8 cellular contexts compared by ENCODE assay signal in the genomic region with DNA sequence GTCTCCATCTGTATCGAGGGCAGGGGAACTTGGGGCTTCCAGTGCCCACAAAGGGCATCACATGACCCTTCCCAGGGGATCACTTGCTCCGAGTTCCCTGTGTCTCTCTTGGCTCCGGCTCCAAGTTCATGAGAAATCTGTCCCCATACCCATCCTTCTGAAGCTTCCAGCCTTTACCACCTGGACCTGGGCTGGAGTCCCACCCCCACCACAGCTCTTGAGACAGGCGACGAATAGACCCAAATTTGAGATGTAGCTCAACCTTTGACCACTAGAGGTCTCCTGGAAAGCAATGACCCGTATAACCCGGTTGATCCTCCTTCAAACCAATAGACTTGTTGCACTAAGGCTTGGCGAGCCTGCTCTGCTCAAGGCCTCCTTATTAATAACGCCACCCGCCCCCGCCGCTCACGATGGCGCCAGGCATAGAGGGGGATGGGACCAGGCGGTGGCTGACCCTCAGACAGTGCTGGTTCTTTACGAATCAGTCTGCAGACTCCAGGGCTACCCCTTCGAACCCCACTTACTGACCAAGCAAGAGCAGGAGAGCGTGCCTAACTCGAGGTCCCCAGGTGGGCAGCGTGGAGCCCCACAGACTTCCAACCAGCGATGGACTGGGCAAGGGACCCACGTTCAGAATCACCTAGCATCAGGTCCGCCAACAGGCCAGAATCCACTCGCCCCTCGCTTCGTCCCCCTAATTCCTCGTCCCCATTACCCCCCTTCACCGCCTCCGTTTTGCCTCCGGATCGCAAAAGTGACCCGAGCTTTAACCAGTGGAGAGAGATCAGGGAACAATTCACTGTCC. TPM values are rescaled to one million over a fixed set of nuclear protein-coding genes. Genes with fewer than 3 reads are reported as not detected.
DNase-seq lines count a peak whose midpoint lies in the region; ATAC-seq, FAIRE-seq and TF ChIP-seq lines count a peak whose summit lies in the region.

No MANE protein-coding gene starts in this region.

- ATAC-seq in GM18907 (IDR thresholded peaks at IDR 0.05; ENCODE audit: unreplicated experiment) (peak; percentile 74), HG03095 (IDR thresholded peaks at IDR 0.05; ENCODE audit: unreplicated experiment) (peak; percentile 54), foreskin keratinocyte (peak; percentile 61)

- H3K27me3 Mint-ChIP-seq in neural crest cell (ENCODE audit: low read depth), result peaks cover 31% of the 10 kb centered on the region

- no peaks in the 10 kb centered on the region for H3K9me3 ChIP-seq in BLaER1 treated with 17β-estradiol and CSF1 and Interleukin-3, amounts not matched to agents 10 nM and 100 nM (replicated peaks in 1 of 11)

- no peak overlapping the region for H3K27ac Mint-ChIP-seq in neural crest cell (ENCODE audit: unreplicated experiment)

- H3K9me3 Mint-ChIP-seq in neural crest cell, result no peaks in the 10 kb centered on the region

- H4K20me1 ChIP-seq in BLaER1 treated with 17β-estradiol and CSF1 and Interleukin-3, amounts not matched to agents 10 nM and 100 nM, result no peaks in the 10 kb centered on the region; a peak in 1 of 22 replicates

- H3K27me3 ChIP-seq in BLaER1 treated with 17β-estradiol and CSF1 and Interleukin-3, amounts not matched to agents 10 nM and 100 nM, result no peaks in the 10 kb centered on the region
- no peaks in the 10 kb centered on the region for H3K27me3 ChIP-seq in foreskin keratinocyte

- DNase-seq in NOMO-1 treated with DMSO at 0.1 percent for 48 hours (lab: John Stamatoyannopoulos, UW; ENCODE audit: unreplicated experiment) (peak; percentile 82), foreskin keratinocyte (peak; percentile 31 to 56), neural crest cell (ENCODE audit: low read depth, low spot score) (peak; percentile 59), urothelium cell line (ENCODE audit: low spot score) (peak; percentile 85)
- peak; percentile 12 for DNase-seq in activated T-helper 9 cell treated with anti-CD3 and anti-CD28 coated beads, Interleukin-2, amount 50 U/mL, for 16 hours (ENCODE audit: low read depth)

- H3K36me3 ChIP-seq in BLaER1 treated with 17β-estradiol and CSF1 and Interleukin-3, amounts not matched to agents 10 nM and 100 nM, result no peaks in the 10 kb centered on the region

- no peak for FAIRE-seq in urothelium cell line (lab: Jason Lieb, UNC)

- peak overlapping the region; percentile 93 for H3K4me3 Mint-ChIP-seq in neural crest cell

- TF ChIP-seq CTCF in foreskin keratinocyte (conservative IDR thresholded peaks at IDR 0.05) (peak; percentile 71), neural crest cell (conservative IDR thresholded peaks at IDR 0.05) (peak; percentile 74)

- H3K4me3 ChIP-seq in BLaER1 treated with 17β-estradiol and CSF1 and Interleukin-3, amounts not matched to agents 10 nM and 100 nM, result peak overlapping the region; percentile 45 to 93 (median 79)

- H3K4me2 ChIP-seq in BLaER1 treated with 17β-estradiol and CSF1 and Interleukin-3, amounts not matched to agents 10 nM and 100 nM, result peak overlapping the region; percentile 85 to 99 (median 92)

- H3K9ac ChIP-seq in BLaER1 treated with 17β-estradiol and CSF1 and Interleukin-3, amounts not matched to agents 10 nM and 100 nM, result peak overlapping the region; percentile 96 to 100 (median 99)

- no peaks in the 10 kb centered on the region for H3K36me3 Mint-ChIP-seq in neural crest cell (ENCODE audit: low read depth)

- H3K4me1 ChIP-seq in BLaER1 treated with 17β-estradiol and CSF1 and Interleukin-3, amounts not matched to agents 10 nM and 100 nM, result peaks cover 25 to 36% (median 33%) of the 10 kb centered on the region in 10 experiments
- H3K4me1 ChIP-seq in foreskin keratinocyte, result peaks cover 30% of the 10 kb centered on the region

- peaks cover 32% of the 10 kb centered on the region for H3K4me1 Mint-ChIP-seq in neural crest cell

- H3K27ac ChIP-seq in BLaER1 treated with 17β-estradiol and CSF1 and Interleukin-3, amounts not matched to agents 10 nM and 100 nM, result peak overlapping the region; percentile 96 to 100 (median 99)
- H3K27ac ChIP-seq in foreskin keratinocyte, result no peak overlapping the region

RNA-seq across cellular contexts. Expression of a gene that starts 4.4 kb away (rescaled TPM):
- total RNA-seq in foreskin keratinocyte (11.0 and 12.2 TPM in 2 replicates), neural crest cell (10.1 and 10.4 TPM in 2 replicates)
- polyA plus RNA-seq in foreskin keratinocyte, result 2.0 and 2.6 TPM in 2 replicates

Comparison
In these comparisons a context has a peak if more than half of its experiments do, and no peak if none do; other contexts are left out.
1. DNase-seq: peak in every context shown above with its lines; median percentile 85 in urothelium cell line; 82 in NOMO-1 treated with DMSO at 0.1 percent for 48 hours; 59 in neural crest cell; 44 in foreskin keratinocyte; 12 in activated T-helper 9 cell treated with anti-CD3 and anti-CD28 coated beads, Interleukin-2, amount 50 U/mL, for 16 hours.